In genomic region chr9:130935660-130936271, GRCh38 we compare ENCODE assay signal across 1 cellular context.
TF ChIP-seq lines count a peak whose summit lies in the region.

No MANE protein-coding gene starts in this region.

TF ChIP-seq in K562, 482 proteins besides CTCF, POLR2A, EP300 and RAD21:
- TF ChIP-seq E2F1 (CRISPR knock-in tag; IDR thresholded peaks at IDR 0.05) = peak; percentile 29
- peak in 1 of 2 experiments; percentile 40; a peak in 1 of 4 replicates for TF ChIP-seq MLX (CRISPR knock-in tag; conservative IDR thresholded peaks at IDR 0.05)
- TF ChIP-seq REST (CRISPR knock-in tag; IDR thresholded peaks at IDR 0.05; ENCODE audit: low read depth) = no peak
